Comparison of ENCODE assay signal across 1 cellular context in the genomic region with DNA sequence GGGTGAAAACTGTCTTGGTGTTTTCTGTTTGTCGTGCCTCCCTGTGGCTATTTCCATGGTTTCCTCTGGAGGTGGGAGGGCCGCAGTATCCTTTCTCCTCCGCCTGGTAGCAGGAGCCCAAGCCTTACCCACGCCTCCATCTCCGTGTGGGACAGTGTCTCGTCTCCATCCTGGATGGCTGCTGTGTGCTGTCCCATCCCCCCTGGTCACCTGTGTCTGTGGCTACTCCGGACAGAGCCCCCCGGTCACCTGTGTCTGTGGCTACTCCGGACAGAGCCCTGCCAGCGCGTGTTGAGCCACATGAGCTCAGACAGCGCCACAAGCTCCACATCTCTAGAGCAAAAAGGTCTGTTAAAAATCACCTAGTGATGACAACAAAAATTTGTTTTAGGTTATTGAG.
A peak's percentile ranks its signal among the peaks of the same experiment; 100 is the strongest.
TF ChIP-seq lines count a peak whose summit lies in the region.

No MANE protein-coding gene starts in this region.

TF ChIP-seq in HepG2, 621 proteins besides CTCF, POLR2A, EP300 and RAD21 (continued from another document):
- TF ChIP-seq, protein P1, sequence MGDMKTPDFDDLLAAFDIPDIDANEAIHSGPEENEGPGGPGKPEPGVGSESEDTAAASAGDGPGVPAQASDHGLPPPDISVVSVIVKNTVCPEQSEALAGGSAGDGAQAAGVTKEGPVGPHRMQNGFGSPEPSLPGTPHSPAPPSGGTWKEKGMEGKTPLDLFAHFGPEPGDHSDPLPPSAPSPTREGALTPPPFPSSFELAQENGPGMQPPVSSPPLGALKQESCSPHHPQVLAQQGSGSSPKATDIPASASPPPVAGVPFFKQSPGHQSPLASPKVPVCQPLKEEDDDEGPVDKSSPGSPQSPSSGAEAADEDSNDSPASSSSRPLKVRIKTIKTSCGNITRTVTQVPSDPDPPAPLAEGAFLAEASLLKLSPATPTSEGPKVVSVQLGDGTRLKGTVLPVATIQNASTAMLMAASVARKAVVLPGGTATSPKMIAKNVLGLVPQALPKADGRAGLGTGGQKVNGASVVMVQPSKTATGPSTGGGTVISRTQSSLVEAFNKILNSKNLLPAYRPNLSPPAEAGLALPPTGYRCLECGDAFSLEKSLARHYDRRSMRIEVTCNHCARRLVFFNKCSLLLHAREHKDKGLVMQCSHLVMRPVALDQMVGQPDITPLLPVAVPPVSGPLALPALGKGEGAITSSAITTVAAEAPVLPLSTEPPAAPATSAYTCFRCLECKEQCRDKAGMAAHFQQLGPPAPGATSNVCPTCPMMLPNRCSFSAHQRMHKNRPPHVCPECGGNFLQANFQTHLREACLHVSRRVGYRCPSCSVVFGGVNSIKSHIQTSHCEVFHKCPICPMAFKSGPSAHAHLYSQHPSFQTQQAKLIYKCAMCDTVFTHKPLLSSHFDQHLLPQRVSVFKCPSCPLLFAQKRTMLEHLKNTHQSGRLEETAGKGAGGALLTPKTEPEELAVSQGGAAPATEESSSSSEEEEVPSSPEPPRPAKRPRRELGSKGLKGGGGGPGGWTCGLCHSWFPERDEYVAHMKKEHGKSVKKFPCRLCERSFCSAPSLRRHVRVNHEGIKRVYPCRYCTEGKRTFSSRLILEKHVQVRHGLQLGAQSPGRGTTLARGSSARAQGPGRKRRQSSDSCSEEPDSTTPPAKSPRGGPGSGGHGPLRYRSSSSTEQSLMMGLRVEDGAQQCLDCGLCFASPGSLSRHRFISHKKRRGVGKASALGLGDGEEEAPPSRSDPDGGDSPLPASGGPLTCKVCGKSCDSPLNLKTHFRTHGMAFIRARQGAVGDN (CRISPR knock-in tag; IDR thresholded peaks at IDR 0.05), result 0 out of 2 replicates have a peak, but pooled peaks have one; percentile 17
TF ChIP-seq in HepG2: peak in this region for 1.
